ENCODE assay signal across 9 cellular contexts in the genomic region with DNA sequence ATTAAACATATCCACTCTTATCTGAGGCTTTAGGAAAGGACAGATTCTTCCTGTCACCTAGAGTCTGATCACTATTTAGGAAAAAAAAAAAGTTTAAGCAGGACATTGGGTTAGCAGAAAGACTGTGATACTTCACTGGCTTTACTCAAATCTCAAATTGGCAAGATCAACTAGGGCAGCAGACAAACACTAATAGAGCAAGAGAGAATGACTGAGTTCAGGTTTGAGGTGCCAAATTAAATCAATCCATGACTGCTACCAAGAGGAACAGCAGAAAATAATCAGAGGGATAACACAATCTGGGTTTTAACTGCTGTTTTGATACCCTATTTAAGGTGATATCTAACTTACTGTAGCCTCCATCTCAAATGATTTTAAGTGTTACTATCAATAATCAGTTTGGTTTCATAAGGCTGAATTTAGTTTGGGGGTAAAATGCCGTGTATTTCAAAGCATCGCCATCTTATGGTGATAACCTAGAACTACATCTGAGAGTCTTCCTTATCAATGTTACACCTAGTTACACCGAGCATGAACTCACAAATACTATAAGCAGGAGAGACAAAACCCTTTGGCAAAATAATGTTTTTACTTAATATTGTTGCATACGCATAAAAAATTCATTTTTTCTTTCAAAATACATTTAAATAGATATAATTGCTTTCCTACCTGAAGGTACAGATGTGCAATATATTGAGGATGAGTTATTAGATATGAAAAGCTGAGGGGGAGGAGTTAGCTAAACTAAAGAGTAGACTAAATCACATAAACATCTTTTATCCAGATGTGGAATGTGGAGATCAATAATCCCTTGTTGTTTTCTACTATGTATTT.
DNase-seq lines count a peak whose midpoint lies in the region; ATAC-seq and TF ChIP-seq lines count a peak whose summit lies in the region.
"Had no signal": no experiment of that assay in that cellular context is flagged by ENCODE, and none has a peak within 500 bp of the region (broad histone marks: within the 10 kb centered on the region; RNA-seq: fewer than 3 reads in every experiment).

No MANE protein-coding gene starts in this region.

- H3K36me3 ChIP-seq in esophagus squamous epithelium (no peaks in the 10 kb centered on the region), upper lobe of left lung (no peaks in the 10 kb centered on the region), esophagus muscularis mucosa (no peaks in the 10 kb centered on the region), tibial artery (no peaks in the 10 kb centered on the region)

- H3K4me1 ChIP-seq in esophagus squamous epithelium, result no peaks in the 10 kb centered on the region
- no peaks in the 10 kb centered on the region for H3K4me1 ChIP-seq in upper lobe of left lung
- H3K4me1 ChIP-seq in esophagus muscularis mucosa, result no peaks in the 10 kb centered on the region
- no peaks in the 10 kb centered on the region for H3K4me1 ChIP-seq in tibial artery

- DNase-seq in D341Med (ENCODE audit: low spot score), result peak; percentile 30
- DNase-seq in NCI-H774 (lab: John Stamatoyannopoulos, UW), result peak; percentile 55
- no peak for DNase-seq in esophagus squamous epithelium (lab: John Stamatoyannopoulos, UW)
- no peak for DNase-seq in upper lobe of left lung
- no peak for DNase-seq in esophagus muscularis mucosa (ENCODE audit: extremely low spot score)
- no peak for DNase-seq in stimulated activated naive CD4-positive, alpha-beta T cell treated with Interleukin-2 at 50 U/mL for 16 hours (lab: John Stamatoyannopoulos, UW)
- no peak for DNase-seq in tibial artery
- DNase-seq: activated naive CD8-positive, alpha-beta T cell treated with anti-CD3 and anti-CD28 coated beads, Interleukin-2, amount 10 ng/mL, durations not matched to agents 7 days and 5 days had no signal

- 3 to 9% methylated on average over 4 of the region's 4 CpGs for WGBS in esophagus squamous epithelium, 2 donors
- 7 to 8% methylated on average over 4 of the region's 4 CpGs for WGBS in upper lobe of left lung, 2 donors
- WGBS in esophagus muscularis mucosa, result 19% methylated on average over 4 of the region's 4 CpGs

- H3K27me3 ChIP-seq in esophagus squamous epithelium (no peaks in the 10 kb centered on the region), upper lobe of left lung (no peaks in the 10 kb centered on the region), esophagus muscularis mucosa (no peaks in the 10 kb centered on the region), tibial artery (no peaks in the 10 kb centered on the region)

- peak; percentile 71 for ATAC-seq in HG02610 (IDR thresholded peaks at IDR 0.05; ENCODE audit: unreplicated experiment)
- no peak for ATAC-seq in upper lobe of left lung (ENCODE audit: low FRiP score in 2 of 2)

- H3K27ac ChIP-seq in esophagus squamous epithelium (no peak overlapping the region), upper lobe of left lung (no peak overlapping the region), esophagus muscularis mucosa (replicated peaks in 1 of 4) (no peak overlapping the region), tibial artery (no peak overlapping the region)

- TF ChIP-seq CTCF in esophagus squamous epithelium (IDR thresholded peaks at IDR 0.05) (peak in 4 of 6 experiments; percentile 13 to 36 (median 23)), upper lobe of left lung (IDR thresholded peaks at IDR 0.05) (peak in 4 of 6 experiments; percentile 11 to 20 (median 18)), esophagus muscularis mucosa (IDR thresholded peaks at IDR 0.05) (peak in 1 of 3 experiments; percentile 49), tibial artery (IDR thresholded peaks at IDR 0.05) (no peak)

- H3K9me3 ChIP-seq in esophagus squamous epithelium (no peaks in the 10 kb centered on the region), upper lobe of left lung (no peaks in the 10 kb centered on the region), esophagus muscularis mucosa (no peaks in the 10 kb centered on the region), tibial artery (no peaks in the 10 kb centered on the region)

- TF ChIP-seq EP300 in upper lobe of left lung (IDR thresholded peaks at IDR 0.05), result no peak
- TF ChIP-seq EP300 in esophagus muscularis mucosa (IDR thresholded peaks at IDR 0.05), result no peak

- TF ChIP-seq POLR2A in esophagus squamous epithelium (IDR thresholded peaks at IDR 0.05) (no peak), upper lobe of left lung (IDR thresholded peaks at IDR 0.05) (no peak), esophagus muscularis mucosa (IDR thresholded peaks at IDR 0.05; ENCODE audit: low read depth) (no peak)

- H3K4me3 ChIP-seq in esophagus squamous epithelium (no peak overlapping the region), upper lobe of left lung (no peak overlapping the region), esophagus muscularis mucosa (no peak overlapping the region), tibial artery (no peak overlapping the region)

- intact Hi-C loops in esophagus squamous epithelium (cut with DNase I) (no loop called here), esophagus muscularis mucosa (cut with DNase I) (no loop called here), tibial artery (cut with DNase I; ENCODE audit: low total_unique reads) (no loop called here)

Comparison
In these comparisons a context has a peak if more than half of its experiments do, and no peak if none do; other contexts are left out.
1. DNase-seq: peak in D341Med (single experiment) and NCI-H774 (single experiment); none in esophagus squamous epithelium (single experiment), upper lobe of left lung (0 of 2), esophagus muscularis mucosa (single experiment), stimulated activated naive CD4-positive, alpha-beta T cell treated with Interleukin-2 at 50 U/mL for 16 hours (single experiment) and tibial artery (0 of 2).
2. CTCF ChIP-seq: peak in esophagus squamous epithelium (4 of 6) and upper lobe of left lung (4 of 6); none in tibial artery (0 of 2).